In the genomic region with DNA sequence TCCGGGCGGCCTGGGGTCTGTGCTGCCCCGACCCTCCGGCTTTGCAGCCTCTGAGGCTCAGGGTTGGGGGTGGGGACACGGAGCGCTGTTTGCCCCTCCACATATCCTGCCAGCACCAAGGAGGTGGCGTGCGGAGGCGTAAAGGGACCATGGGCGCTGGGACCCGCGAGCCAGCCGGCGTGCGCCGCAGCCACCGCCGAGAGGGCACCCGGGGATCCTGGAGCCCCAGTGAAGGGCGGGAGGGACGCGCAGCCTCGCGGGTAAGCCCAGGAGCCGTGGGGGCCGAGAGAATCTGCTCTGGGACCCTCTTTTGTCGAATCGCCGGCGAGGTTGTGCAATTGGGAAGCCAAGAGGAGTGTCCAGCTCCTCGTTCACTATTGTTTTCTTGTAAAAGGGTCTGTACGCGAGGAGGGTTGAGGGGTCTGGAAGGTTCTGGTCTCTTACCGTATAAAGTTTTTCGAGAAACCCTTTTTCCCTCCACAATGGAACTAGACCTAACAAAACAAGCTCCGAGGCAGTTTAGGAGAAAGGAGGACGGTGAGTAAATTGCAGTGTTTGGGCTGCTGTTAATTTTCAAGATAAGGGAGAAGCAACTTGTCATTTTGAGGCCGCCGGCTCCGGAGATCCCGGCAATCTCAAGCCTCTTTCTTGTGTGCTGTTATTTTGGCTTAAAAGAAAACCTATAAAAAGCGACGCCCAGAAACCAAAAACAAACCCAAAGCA, we compare ENCODE assay signal across 8 cellular contexts. TPM values are rescaled to one million over a fixed set of nuclear protein-coding genes. Genes with fewer than 3 reads are reported as not detected.
A peak's percentile ranks its signal among the peaks of the same experiment; 100 is the strongest.
DNase-seq lines count a peak whose midpoint lies in the region; ATAC-seq and TF ChIP-seq lines count a peak whose summit lies in the region.

No MANE protein-coding gene starts in this region.

- no peaks in the 10 kb centered on the region for H3K27me3 ChIP-seq in kidney epithelial cell (ENCODE audit: control insufficient read depth, insufficient read depth, low read length)
- H3K27me3 ChIP-seq in spleen (replicated peaks in 1 of 7), result peaks cover 0 to 67% (median 23%) of the 10 kb centered on the region in 7 donors

- TF ChIP-seq CTCF in kidney epithelial cell (IDR thresholded peaks at IDR 0.05; ENCODE audit: insufficient read depth, low read length, poor library complexity, severe bottlenecking) (no peak), spleen (IDR thresholded peaks at IDR 0.05 in 8 of 11, conservative IDR thresholded peaks at IDR 0.05 in 3 of 11) (no peak)

- H3K36me3 ChIP-seq in kidney epithelial cell (ENCODE audit: control insufficient read depth, insufficient read depth, low read length) (no peaks in the 10 kb centered on the region), spleen (no peaks in the 10 kb centered on the region)

- no peak for ATAC-seq in HG03520 (IDR thresholded peaks at IDR 0.05; ENCODE audit: unreplicated experiment)

- no peaks in the 10 kb centered on the region for H3K9me3 ChIP-seq in spleen

- WGBS in spleen, 5 donors, result 1 to 2% (median 1%) methylated on average over 27 to 43 of the region's 43 CpGs

- peak overlapping the region in 1 of 8 donors; percentile 56 for H3K27ac ChIP-seq in spleen

- intact Hi-C loops in spleen (cut with DNase I; ENCODE audit: low total_unique reads), result no loop called here

- H3K4me1 ChIP-seq in spleen, result peaks cover 9 to 33% (median 26%) of the 10 kb centered on the region in 6 donors

- peak; percentile 20 to 22 for DNase-seq in NCI-H187 (lab: John Stamatoyannopoulos, UW)
- no peak for DNase-seq in NCI-H187 treated with DMSO at 0.1 percent for 48 hours (lab: John Stamatoyannopoulos, UW)
- DNase-seq in HCEC 1CT, result peak; percentile 16
- peak; percentile 5 to 70 for DNase-seq in NCI-H526 (lab: John Stamatoyannopoulos, UW)
- peak; percentile 47 for DNase-seq in cerebellar cortex (ENCODE audit: low spot score)
- no peak for DNase-seq in kidney epithelial cell (ENCODE audit: low read depth)
- peak; percentile 82 for DNase-seq in spleen

- TF ChIP-seq POLR2A in spleen (IDR thresholded peaks at IDR 0.05), result no peak

- H3K4me3 ChIP-seq in kidney epithelial cell (ENCODE audit: low read depth, low read length) (peak overlapping the region; percentile 76), spleen (peak overlapping the region; percentile 41 to 76 (median 60))

RNA-seq across cellular contexts. Expression of a gene that starts 29.9 kb away (rescaled TPM):
- total RNA-seq in kidney epithelial cell (1.2 and 2.1 TPM in 2 replicates), spleen (10 to 100 TPM in 3 of 7 donors, 1 to 10 TPM in 4; 6.9 to 16.8 (median 9.9) TPM)
- polyA plus RNA-seq in spleen, result 1 to 10 TPM; 2.5 to 7.2 (median 5.4) TPM

Comparison
In these comparisons a context has a peak if more than half of its experiments do, and no peak if none do; other contexts are left out.
1. DNase-seq: peak in NCI-H187 (2 of 2), HCEC 1CT (single experiment), NCI-H526 (2 of 2), cerebellar cortex (single experiment) and spleen (single experiment); none in NCI-H187 treated with DMSO at 0.1 percent for 48 hours (single experiment) and kidney epithelial cell (single experiment).